ENCODE assay signal across 26 cellular contexts in the genomic region with DNA sequence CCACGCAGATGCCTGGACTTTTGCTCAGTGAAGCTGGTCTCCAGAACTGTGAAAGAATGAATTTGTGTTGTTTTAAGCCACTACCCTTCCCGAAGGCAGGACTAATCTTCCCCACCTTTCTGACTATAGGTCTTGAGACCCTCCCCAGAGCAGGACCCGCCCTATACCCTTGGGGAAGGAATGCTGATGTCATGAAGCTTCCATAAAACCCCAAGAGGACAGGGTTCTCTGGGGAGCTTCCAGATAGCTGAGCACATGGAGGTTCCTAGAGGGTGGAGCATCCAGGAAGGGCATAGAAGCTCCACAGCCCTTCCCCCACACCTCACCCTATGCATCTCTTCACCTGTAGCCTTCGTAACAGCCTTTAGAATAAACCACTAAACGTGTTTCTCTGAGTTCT.
DNase-seq lines count a peak whose midpoint lies in the region; ATAC-seq, FAIRE-seq and TF ChIP-seq lines count a peak whose summit lies in the region.
"Had no signal": no experiment of that assay in that cellular context is flagged by ENCODE, and none has a peak within 500 bp of the region (broad histone marks: within the 10 kb centered on the region; RNA-seq: fewer than 3 reads in every experiment).

No MANE protein-coding gene starts in this region.

- no peak for ATAC-seq in GM21528 (IDR thresholded peaks at IDR 0.05; ENCODE audit: low FRiP score, unreplicated experiment)
- ATAC-seq: left lobe of liver, T-helper 17 cell had no signal

- 70 to 87% methylated on average over 4 to 5 of the region's 5 CpGs for WGBS in transverse colon (ENCODE audit: low coverage in 1 of 2), 2 donors

- no peak overlapping the region for H3K4me3 Mint-ChIP-seq in HFFc6
- H3K4me3 Mint-ChIP-seq: activated naive CD8-positive, alpha-beta T cell treated with anti-CD3 and anti-CD28 coated beads for 36 hours; nephron progenitor cell; T-helper 17 cell had no signal

- no peaks in the 10 kb centered on the region for H3K9me3 Mint-ChIP-seq in HFFc6
- H3K9me3 Mint-ChIP-seq: activated naive CD8-positive, alpha-beta T cell treated with anti-CD3 and anti-CD28 coated beads for 36 hours; activated T-helper 2 cell treated with anti-CD3 and anti-CD28 coated beads, Interferon-gamma antibody, Interleukin-2, Interleukin-4, amounts not matched to agents 10 μg/mL and 5 μg/mL and 100 μg/mL, durations not matched to agents 14 hours and 24 hours and 36 hours; nephron progenitor cell had no signal

- peaks cover 61% of the 10 kb centered on the region for H3K4me1 Mint-ChIP-seq in HFFc6 (ENCODE audit: low read depth)
- H3K4me1 Mint-ChIP-seq: activated naive CD8-positive, alpha-beta T cell treated with anti-CD3 and anti-CD28 coated beads for 36 hours; T-helper 17 cell had no signal

- no peaks in the 10 kb centered on the region; the same call in 1 of the 2 replicates for H3K27me3 Mint-ChIP-seq in HFFc6 (ENCODE audit: insufficient read depth)
- H3K27me3 Mint-ChIP-seq: activated naive CD8-positive, alpha-beta T cell treated with anti-CD3 and anti-CD28 coated beads for 36 hours; T-helper 17 cell had no signal

- H3K27ac ChIP-seq in SJSA1 (peak overlapping the region; percentile 63), epithelial cell of prostate (peak overlapping the region; percentile 56), transverse colon (peak overlapping the region in 3 of 4 donors; percentile 55 to 76 (median 60))
- H3K27ac ChIP-seq: coronary artery, SJCRH30, thoracic aorta had no signal

- no peak overlapping the region for H3K4me3 ChIP-seq in SJSA1
- no peak overlapping the region for H3K4me3 ChIP-seq in transverse colon
- H3K4me3 ChIP-seq: coronary artery, GM23248, SJCRH30, thoracic aorta had no signal

- intact Hi-C loops in transverse colon (cut with DNase I; ENCODE audit: low total_unique reads): no loop called here

- no peak for TF ChIP-seq CTCF in HFFc6 (IDR thresholded peaks at IDR 0.05)
- no peak for TF ChIP-seq CTCF in transverse colon (IDR thresholded peaks at IDR 0.05)

- peak overlapping the region; percentile 98 for H3K27ac Mint-ChIP-seq in HFFc6
- H3K27ac Mint-ChIP-seq: activated naive CD8-positive, alpha-beta T cell treated with anti-CD3 and anti-CD28 coated beads for 36 hours; activated T-helper 2 cell treated with anti-CD3 and anti-CD28 coated beads, Interferon-gamma antibody, Interleukin-2, Interleukin-4, amounts not matched to agents 10 μg/mL and 5 μg/mL and 100 μg/mL, durations not matched to agents 14 hours and 24 hours and 36 hours; nephron progenitor cell; T-helper 17 cell had no signal

- H3K4me1 ChIP-seq in SJSA1 (replicated peaks): peaks cover 36% of the 10 kb centered on the region
- peaks cover 13 to 31% (median 19%) of the 10 kb centered on the region in 4 donors for H3K4me1 ChIP-seq in transverse colon

- DNase-seq in HFFc6 (no peak), SJSA1 (ENCODE audit: low read depth in 1 of 2, low spot score in 2 of 2) (no peak), epithelial cell of prostate (ENCODE audit: low read depth, low spot score) (no peak), transverse colon (no peak), GM12891 (ENCODE audit: insufficient read length, low spot score) (no peak), COLO668 (lab: John Stamatoyannopoulos, UW; ENCODE audit: unreplicated experiment) (no peak)
- DNase-seq: activated CD4-positive, alpha-beta T cell treated with anti-CD3 and anti-CD28 coated beads, Interleukin-2, amount 50 U/mL, for 4 hours; activated CD8-positive, alpha-beta memory T cell treated with anti-CD3 and anti-CD28 coated beads, Interleukin-2, amount 50 U/mL, for 48 hours; activated naive CD8-positive, alpha-beta T cell treated with anti-CD3 and anti-CD28 coated beads for 36 hours; AML-193; EL; GM23248; midbrain; NCI-H1105 treated with DMSO at 0.1 percent for 48 hours; NCI-H2081; NCI-H446; nephron progenitor cell; OCI-M1; stimulated activated naive CD4-positive, alpha-beta T cell; T-helper 17 cell had no signal

- H3K36me3 ChIP-seq in SJSA1: no peaks in the 10 kb centered on the region
- peaks cover 0 to 5% (median 0%) of the 10 kb centered on the region in 4 donors for H3K36me3 ChIP-seq in transverse colon
- H3K36me3 ChIP-seq: SJCRH30, thoracic aorta had no signal

- no peak for FAIRE-seq in GM12891 (lab: Jason Lieb, UNC)

- no peaks in the 10 kb centered on the region for H3K27me3 ChIP-seq in SJSA1 (replicated peaks)
- no peaks in the 10 kb centered on the region for H3K27me3 ChIP-seq in transverse colon
- H3K27me3 ChIP-seq: SJCRH30 had no signal

- TF ChIP-seq EP300 in transverse colon (IDR thresholded peaks at IDR 0.05; ENCODE audit: low read depth): no peak

- in situ Hi-C loops in transverse colon (cut with MboI; ENCODE audit: low pct_ligation_motif_present in 1 of 4, low pct_unique_long_range_greater_than_20kb in 1 of 4, low sequenced_read_pairs in 3 of 4): loop anchor here in 1 of 4 donors (25.0 kb wide), 1 partner anchor 271 kb away; no protein-coding TSS in a partner anchor

- H3K36me3 Mint-ChIP-seq in HFFc6 (ENCODE audit: low read depth): peaks cover 6% of the 10 kb centered on the region; the same call in 1 of the 2 replicates
- H3K36me3 Mint-ChIP-seq: activated naive CD8-positive, alpha-beta T cell treated with anti-CD3 and anti-CD28 coated beads for 36 hours had no signal

- H3K9me3 ChIP-seq in SJSA1 (replicated peaks) (no peaks in the 10 kb centered on the region), transverse colon (no peaks in the 10 kb centered on the region)
- H3K9me3 ChIP-seq: SJCRH30, thoracic aorta had no signal

- TF ChIP-seq POLR2A in transverse colon (IDR thresholded peaks at IDR 0.05): no peak
- TF ChIP-seq POLR2A in GM12891 (IDR thresholded peaks at IDR 0.05; ENCODE audit: low read depth, low read length): no peak

TF ChIP-seq in GM12891, 5 proteins besides CTCF, POLR2A, EP300 and RAD21:
- TF ChIP-seq PAX5 (IDR thresholded peaks at IDR 0.05; ENCODE audit: insufficient read depth, low read length, severe bottlenecking) (no peak), POLR2AphosphoS5 (IDR thresholded peaks at IDR 0.05; ENCODE audit: low read depth, low read length) (no peak)
TF ChIP-seq in GM12891: peak in this region for 0.
